10 cellular contexts compared by ENCODE assay signal in the genomic region with DNA sequence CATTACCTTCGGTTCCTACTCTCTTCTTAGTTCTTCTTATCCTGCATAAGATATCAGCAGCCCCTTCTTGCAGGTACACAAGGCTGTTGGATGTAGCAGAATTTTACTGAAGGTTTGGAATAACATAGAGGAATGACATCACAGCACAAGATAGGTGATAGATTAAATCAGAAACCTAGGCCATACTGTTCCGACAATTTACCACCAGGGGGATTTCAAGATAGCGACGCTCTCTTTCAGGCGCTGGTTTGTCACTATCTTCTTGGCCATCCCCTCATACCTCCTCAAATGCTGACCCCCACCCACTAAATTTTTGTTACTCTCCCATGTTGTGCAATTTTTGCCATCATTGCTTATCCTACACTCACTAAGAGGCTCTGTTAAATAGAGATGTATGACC. TPM values are rescaled to one million over a fixed set of nuclear protein-coding genes. Genes with fewer than 3 reads are reported as not detected.
DNase-seq lines count a peak whose midpoint lies in the region; ATAC-seq, FAIRE-seq and TF ChIP-seq lines count a peak whose summit lies in the region.
"Had no signal": no experiment of that assay in that cellular context is flagged by ENCODE, and none has a peak within 500 bp of the region (broad histone marks: within the 10 kb centered on the region; RNA-seq: fewer than 3 reads in every experiment).

No MANE protein-coding gene starts in this region.

- H2AFZ ChIP-seq in GM12878 (ENCODE audit: control insufficient read depth, low read depth, low read length), result no peak overlapping the region

- H3K4me3 Mint-ChIP-seq in CD8-positive, alpha-beta memory T cell, result peak overlapping the region; percentile 13 to 89 (median 56)
- peak overlapping the region; percentile 17 to 100 (median 62) for H3K4me3 Mint-ChIP-seq in naive thymus-derived CD4-positive, alpha-beta T cell
- H3K4me3 Mint-ChIP-seq: activated CD4-positive, alpha-beta T cell treated with anti-CD3 and anti-CD28 coated beads, Interleukin-2, amount 10 ng/mL, durations not matched to agents 24 days and 14 days had no signal

- H3K27me3 Mint-ChIP-seq in CD8-positive, alpha-beta memory T cell, result no peaks in the 10 kb centered on the region
- H3K27me3 Mint-ChIP-seq in naive thymus-derived CD4-positive, alpha-beta T cell, result no peaks in the 10 kb centered on the region
- H3K27me3 Mint-ChIP-seq: activated CD4-positive, alpha-beta T cell treated with anti-CD3 and anti-CD28 coated beads, Interleukin-2, amount 10 ng/mL, durations not matched to agents 24 days and 14 days had no signal

- H3K9me3 ChIP-seq in CD8-positive, alpha-beta memory T cell (ENCODE audit: low read length), result no peaks in the 10 kb centered on the region
- H3K9me3 ChIP-seq in GM12878 (replicated peaks; ENCODE audit: control insufficient read depth, insufficient read depth, low read length), result peaks cover 5% of the 10 kb centered on the region
- no peaks in the 10 kb centered on the region for H3K9me3 ChIP-seq in naive thymus-derived CD4-positive, alpha-beta T cell (ENCODE audit: control insufficient read depth in 2 of 3, low read length in 3 of 3)

- H3K4me3 ChIP-seq in CD8-positive, alpha-beta memory T cell (ENCODE audit: low read length), result no peak overlapping the region
- H3K4me3 ChIP-seq in HFF-Myc (replicated peaks; ENCODE audit: low read depth, low read length) (no peak overlapping the region), GM12878 (peak overlapping the region; percentile 97), lower leg skin (ENCODE audit: low read depth, poor library complexity, severe bottlenecking) (no peak overlapping the region)
- H3K4me3 ChIP-seq in naive thymus-derived CD4-positive, alpha-beta T cell (ENCODE audit: low read length), result no peak overlapping the region

- RAD21 ChIA-PET in GM12878 (lab: Charles Lee; ENCODE audit: unreplicated experiment), result interaction anchor here (0.6 to 5.4 kb wide), 7 partner anchors 11 to 209 kb away, joined by 3 to 35 read pairs (median 8); a partner anchor contains a TSS

- H3K36me3 Mint-ChIP-seq in CD8-positive, alpha-beta memory T cell, result peaks cover 0 to 60% (median 13%) of the 10 kb centered on the region in 3 donors
- peaks cover 13 to 42% (median 22%) of the 10 kb centered on the region in 5 donors for H3K36me3 Mint-ChIP-seq in naive thymus-derived CD4-positive, alpha-beta T cell

- no TSS peak for BruUV-seq in GM12878 (replicated peaks; lab: Mats Ljungman, UMichigan)

- peaks cover 81% of the 10 kb centered on the region for H3K79me2 ChIP-seq in GM12878 (ENCODE audit: control insufficient read depth, insufficient read depth, low read length)

- SMC1A ChIA-PET in GM12878 (lab: Charles Lee; ENCODE audit: uncharacterized antibody, unreplicated experiment), result interaction anchor here (0.7 to 3.8 kb wide), 12 partner anchors 11 to 209 kb away, joined by 3 to 39 read pairs (median 8); a partner anchor contains a TSS

- DNase-seq in CD8-positive, alpha-beta memory T cell, result peak in 1 of 5 donors; percentile 23
- DNase-seq in HFF-Myc (ENCODE audit: extremely low read depth, low read depth), result no peak
- no peak for DNase-seq in GM12878 (ENCODE audit: low read depth, low spot score)
- DNase-seq in naive thymus-derived CD4-positive, alpha-beta T cell, result no peak
- no peak for DNase-seq in NCI-H774 (lab: John Stamatoyannopoulos, UW)
- DNase-seq in lower leg skin (ENCODE audit: low spot score in 2 of 2), result no peak
- DNase-seq: activated CD4-positive, alpha-beta T cell treated with anti-CD3 and anti-CD28 coated beads, Interleukin-2, amount 10 ng/mL, durations not matched to agents 24 days and 14 days; NCI-H1105 had no signal

- TF ChIP-seq POLR2A in GM12878 (IDR thresholded peaks at IDR 0.05; ENCODE audit: low read depth, low read length), result no peak
- no peak for TF ChIP-seq POLR2A in lower leg skin (IDR thresholded peaks at IDR 0.05)

- POLR2A ChIA-PET in CD8-positive, alpha-beta memory T cell (lab: Charles Lee), result interaction anchor here (0.6 to 3.9 kb wide), 2 partner anchors 16 to 21 kb away, joined by 3 to 25 read pairs; a partner anchor contains a TSS
- POLR2A ChIA-PET in GM12878 (lab: Charles Lee), result interaction anchor here (1.5 to 2.0 kb wide), 3 partner anchors 11 to 23 kb away, joined by 4 to 10 read pairs (median 9); a partner anchor contains a TSS
- POLR2A ChIA-PET in naive thymus-derived CD4-positive, alpha-beta T cell (lab: Charles Lee), result interaction anchor here (1.0 to 4.7 kb wide), 2 partner anchors 11 to 22 kb away, joined by 3 to 71 read pairs; a partner anchor contains a TSS

- in situ Hi-C loops in GM12878 (cut with MboI), result no loop called here

- no peaks in the 10 kb centered on the region for H3K9me3 Mint-ChIP-seq in CD8-positive, alpha-beta memory T cell
- H3K9me3 Mint-ChIP-seq in naive thymus-derived CD4-positive, alpha-beta T cell, result no peaks in the 10 kb centered on the region
- H3K9me3 Mint-ChIP-seq: activated CD4-positive, alpha-beta T cell treated with anti-CD3 and anti-CD28 coated beads, Interleukin-2, amount 10 ng/mL, durations not matched to agents 24 days and 14 days had no signal

- WGBS in GM12878 (ENCODE audit: insufficient coverage, insufficient replicate concordance, low lambda C conversion rate, missing lambda C conversion rate), result 89% methylated on average over 5 of the region's 5 CpGs
- 75 to 85% methylated on average over 5 of the region's 5 CpGs for WGBS in lower leg skin, 2 donors

- H3K4me2 ChIP-seq in GM12878 (ENCODE audit: control insufficient read depth, insufficient read depth), result peak overlapping the region; percentile 61

- no peak overlapping the region for H3K27ac ChIP-seq in CD8-positive, alpha-beta memory T cell (ENCODE audit: low read depth, low read length)
- peak overlapping the region; percentile 9; the same call in 1 of the 2 replicates for H3K27ac ChIP-seq in GM12878 (ENCODE audit: control insufficient read depth, insufficient read depth)
- no peak overlapping the region for H3K27ac ChIP-seq in naive thymus-derived CD4-positive, alpha-beta T cell (ENCODE audit: low read depth, low read length)

- intact Hi-C loops in GM12878 (cut with micrococcal nuclease; ENCODE audit: unreplicated experiment) (loop anchor here (1.0 to 10.0 kb wide), 3 partner anchors 10 to 299 kb away; a partner anchor contains a TSS), lower leg skin (cut with DNase I; ENCODE audit: low total_unique reads) (no loop called here)
- intact Hi-C loops in naive thymus-derived CD4-positive, alpha-beta T cell (cut with micrococcal nuclease), result loop anchor here (1.0 to 10.0 kb wide), 5 partner anchors 9 to 1609 kb away; a partner anchor contains a TSS

- no peak for FAIRE-seq in GM12878 (lab: Jason Lieb, UNC)

- H4K20me1 ChIP-seq in GM12878 (ENCODE audit: control insufficient read depth, insufficient read depth), result peaks cover 2% of the 10 kb centered on the region; the same call in 1 of the 2 replicates

- TF ChIP-seq CTCF in HFF-Myc (IDR thresholded peaks at IDR 0.05; ENCODE audit: low read depth, low read length, missing control alignments), result peak; percentile 22
- TF ChIP-seq CTCF in GM12878 (IDR thresholded peaks at IDR 0.05 in 2 of 3, conservative IDR thresholded peaks at IDR 0.05 in 1 of 3; ENCODE audit: control insufficient read depth in 2 of 3, extremely low read depth in 1 of 3, insufficient read depth in 1 of 3, low read depth in 3 of 3, low read length in 3 of 3), result peak; percentile 38 to 64 (median 47)
- TF ChIP-seq CTCF in lower leg skin (IDR thresholded peaks at IDR 0.05), result no peak

- peaks cover 68 to 81% (median 75%) of the 10 kb centered on the region in 3 donors for H3K4me1 Mint-ChIP-seq in CD8-positive, alpha-beta memory T cell
- H3K4me1 Mint-ChIP-seq in naive thymus-derived CD4-positive, alpha-beta T cell, result peaks cover 47 to 77% (median 69%) of the 10 kb centered on the region in 7 donors

- CTCF ChIA-PET in CD8-positive, alpha-beta memory T cell (lab: Charles Lee), result interaction anchor here (1.1 to 3.3 kb wide), 3 partner anchors 40 to 43 kb away, joined by 4 to 15 read pairs (median 5); no protein-coding TSS in a partner anchor
- CTCF ChIA-PET in GM12878 (lab: Yijun Ruan, JAX), result interaction anchor here (0.6 to 5.1 kb wide), 15 partner anchors 9 to 209 kb away, joined by 3 to 74 read pairs (median 5); a partner anchor contains a TSS
- CTCF ChIA-PET in naive thymus-derived CD4-positive, alpha-beta T cell (lab: Charles Lee), result interaction anchor here (1.0 to 1.2 kb wide), 2 partner anchors 20 to 42 kb away, joined by 4 read pairs; no protein-coding TSS in a partner anchor

- TF ChIP-seq RAD21 in GM12878 (IDR thresholded peaks at IDR 0.05; ENCODE audit: insufficient read depth, low read depth, low read length), result no peak

- H3K4me1 ChIP-seq in CD8-positive, alpha-beta memory T cell (ENCODE audit: insufficient read depth, low read length), result peaks cover 53% of the 10 kb centered on the region
- H3K4me1 ChIP-seq in GM12878 (ENCODE audit: control insufficient read depth, insufficient read depth, low read length), result peaks cover 6% of the 10 kb centered on the region
- peaks cover 28 to 42% of the 10 kb centered on the region in 2 donors for H3K4me1 ChIP-seq in naive thymus-derived CD4-positive, alpha-beta T cell (ENCODE audit: control insufficient read depth in 2 of 2, insufficient read depth in 2 of 2, low read length in 2 of 2)

- peak overlapping the region; percentile 19 to 85 (median 65) for H3K27ac Mint-ChIP-seq in CD8-positive, alpha-beta memory T cell
- H3K27ac Mint-ChIP-seq in naive thymus-derived CD4-positive, alpha-beta T cell, result peak overlapping the region in 6 of 9 donors; percentile 12 to 86 (median 42)
- H3K27ac Mint-ChIP-seq: activated CD4-positive, alpha-beta T cell treated with anti-CD3 and anti-CD28 coated beads, Interleukin-2, amount 10 ng/mL, durations not matched to agents 24 days and 14 days had no signal

- H3K9ac ChIP-seq in GM12878 (ENCODE audit: control insufficient read depth, insufficient read depth, low read length), result 0 out of 2 replicates have a peak overlapping the region, but pooled peaks have one; percentile 19

- no peaks in the 10 kb centered on the region for H3K27me3 ChIP-seq in CD8-positive, alpha-beta memory T cell (ENCODE audit: insufficient read depth, low read length, poor library complexity, severe bottlenecking)
- no peaks in the 10 kb centered on the region for H3K27me3 ChIP-seq in GM12878 (replicated peaks in 1 of 2; ENCODE audit: control insufficient read depth in 2 of 2, insufficient read depth in 2 of 2, low read length in 1 of 2)
- no peaks in the 10 kb centered on the region for H3K27me3 ChIP-seq in naive thymus-derived CD4-positive, alpha-beta T cell (ENCODE audit: control insufficient read depth in 2 of 2, insufficient read depth in 2 of 2, low read length in 2 of 2)

- no peak for TF ChIP-seq EP300 in GM12878 (IDR thresholded peaks at IDR 0.05; ENCODE audit: borderline replicate concordance in 1 of 2, control insufficient read depth in 1 of 2, low read depth in 2 of 2, low read length in 2 of 2)

- ATAC-seq in GM12878 (peak; percentile 29), GM18861 (IDR thresholded peaks at IDR 0.05; ENCODE audit: unreplicated experiment) (no peak), GM21737 (IDR thresholded peaks at IDR 0.05; ENCODE audit: unreplicated experiment) (no peak)
- no peak for ATAC-seq in naive thymus-derived CD4-positive, alpha-beta T cell

- no peaks in the 10 kb centered on the region for H3K36me3 ChIP-seq in CD8-positive, alpha-beta memory T cell (ENCODE audit: insufficient read depth, low read length)
- H3K36me3 ChIP-seq in GM12878 (ENCODE audit: control insufficient read depth in 2 of 2, insufficient read depth in 2 of 2, low read length in 1 of 2), result peaks cover 0 to 12% of the 10 kb centered on the region in 2 experiments; a peak in 3 of 4 replicates
- H3K36me3 ChIP-seq in naive thymus-derived CD4-positive, alpha-beta T cell (ENCODE audit: control insufficient read depth in 2 of 3, insufficient read depth in 3 of 3, low read length in 3 of 3), result peaks cover 0 to 20% (median 0%) of the 10 kb centered on the region in 3 experiments

RNA-seq across cellular contexts. Expression of a gene that starts 3.5 kb away (rescaled TPM):
- 10 to 100 TPM; 14.8 to 16.6 TPM for total RNA-seq in CD8-positive, alpha-beta memory T cell
- polyA plus RNA-seq in CD8-positive, alpha-beta memory T cell, result 23.9 TPM
- 667 and 679 TPM in 2 replicates for total RNA-seq in GM12878 (2013; cell fraction: nucleolus; rRNA removed)
- 42.2 and 44.7 TPM in 2 replicates for total RNA-seq in GM12878 (2014; rRNA removed)
- total RNA-seq in GM12878 (2014; rRNA removed; fragmentation: Illumina TruSeq; extraction: Trizol), result 27.5 and 32.2 TPM in 2 replicates
- 24.6 and 26.8 TPM in 2 replicates for total RNA-seq in GM12878 (2021)
- 17.2 TPM for polyA plus RNA-seq in GM12878 (2011; ENCODE audit: low read depth)
- polyA plus RNA-seq in GM12878 (2011; rRNA removed), result 36.8 and 45.0 TPM in 2 replicates
- polyA plus RNA-seq in GM12878 (2011; cell fraction: cytosol; rRNA removed), result 27.5 and 28.7 TPM in 2 replicates
- 120 and 135 TPM in 2 replicates for polyA plus RNA-seq in GM12878 (2011; cell fraction: nucleus; rRNA removed)
- polyA plus RNA-seq in GM12878 (2012), result 22.2 and 26.2 TPM in 2 replicates
- polyA plus RNA-seq in GM12878 (2014; fragmentation: Illumina TruSeq; extraction: Trizol), result 26.5 and 29.9 TPM in 2 replicates
- polyA plus RNA-seq in GM12878 (2014; fragmentation: Nextera tagmentation; extraction: Ambion mirVana), result 1 to 10 TPM; 3.0 to 3.2 TPM
- 25.5 and 27.5 TPM in 2 replicates for polyA plus RNA-seq in GM12878 (2014; rRNA removed)
- polyA plus RNA-seq in GM12878 (2016; fragmentation: Nextera tagmentation; extraction: Ambion mirVana), result 10 to 100 TPM; 23.8 to 24.7 TPM
- 157 and 188 TPM in 2 replicates for polyA minus RNA-seq in GM12878 (2011; rRNA and poly(A)+ RNA removed)
- polyA minus RNA-seq in GM12878 (2011; cell fraction: cytosol; rRNA and poly(A)+ RNA removed), result 12.3 and 23.4 TPM in 2 replicates
- polyA minus RNA-seq in GM12878 (2011; cell fraction: nucleus; rRNA and poly(A)+ RNA removed), result 188 and 316 TPM in 2 replicates
- total RNA-seq in naive thymus-derived CD4-positive, alpha-beta T cell, result 10 to 100 TPM; 32.1 to 65.7 (median 60.7) TPM
- polyA plus RNA-seq in naive thymus-derived CD4-positive, alpha-beta T cell, result 10 to 100 TPM; 19.9 to 33.3 TPM
- 1 to 10 TPM in 2 of 4 donors, under 1 TPM in 2; 0.13 to 2.7 (median 0.99) TPM for total RNA-seq in lower leg skin

RNA-seq across cellular contexts. Expression of a gene that starts 20.9 kb away (rescaled TPM):
- total RNA-seq in CD8-positive, alpha-beta memory T cell, result 10 to 100 TPM; 21.4 TPM
- 4.0 TPM for polyA plus RNA-seq in CD8-positive, alpha-beta memory T cell
- 103 and 106 TPM in 2 replicates for total RNA-seq in GM12878 (2013; cell fraction: nucleolus; rRNA removed)
- total RNA-seq in GM12878 (2014; rRNA removed), result 7.9 and 8.1 TPM in 2 replicates
- 12.2 and 13.6 TPM in 2 replicates for total RNA-seq in GM12878 (2014; rRNA removed; fragmentation: Illumina TruSeq; extraction: Trizol)
- total RNA-seq in GM12878 (2021), result 10.9 and 11.3 TPM in 2 replicates
- 1.8 TPM for polyA plus RNA-seq in GM12878 (2011; ENCODE audit: low read depth)
- 5.4 and 7.5 TPM in 2 replicates for polyA plus RNA-seq in GM12878 (2011; rRNA removed)
- polyA plus RNA-seq in GM12878 (2011; cell fraction: cytosol; rRNA removed), result 2.7 and 2.9 TPM in 2 replicates
- 10.6 and 12.4 TPM in 2 replicates for polyA plus RNA-seq in GM12878 (2011; cell fraction: nucleus; rRNA removed)
- polyA plus RNA-seq in GM12878 (2012), result 4.1 and 4.8 TPM in 2 replicates
- 5.7 and 13.0 TPM in 2 replicates for polyA plus RNA-seq in GM12878 (2014; fragmentation: Illumina TruSeq; extraction: Trizol)
- 1 to 10 TPM; 2.0 to 2.7 TPM for polyA plus RNA-seq in GM12878 (2014; fragmentation: Nextera tagmentation; extraction: Ambion mirVana)
- polyA plus RNA-seq in GM12878 (2014; rRNA removed), result 3.5 and 8.9 TPM in 2 replicates
- 10 to 100 TPM; 10.1 to 13.9 TPM for polyA plus RNA-seq in GM12878 (2016; fragmentation: Nextera tagmentation; extraction: Ambion mirVana)
- polyA minus RNA-seq in GM12878 (2011; rRNA and poly(A)+ RNA removed), result 8.4 and 12.2 TPM in 2 replicates
- 2.1 and 2.2 TPM in 2 replicates for polyA minus RNA-seq in GM12878 (2011; cell fraction: cytosol; rRNA and poly(A)+ RNA removed)
- polyA minus RNA-seq in GM12878 (2011; cell fraction: nucleus; rRNA and poly(A)+ RNA removed), result 19.9 and 32.4 TPM in 2 replicates
- 10 to 100 TPM; 16.7 to 44.3 (median 21.7) TPM for total RNA-seq in naive thymus-derived CD4-positive, alpha-beta T cell
- 1 to 10 TPM; 5.1 to 6.0 TPM for polyA plus RNA-seq in naive thymus-derived CD4-positive, alpha-beta T cell
- total RNA-seq in lower leg skin, result 10 to 100 TPM in 3 of 4 donors, 1 to 10 TPM in 1; 8.7 to 36.3 (median 16.7) TPM

Comparison
In these comparisons a context has a peak if more than half of its experiments do, and no peak if none do; other contexts are left out.
1. CTCF ChIP-seq: peak in HFF-Myc (single experiment) and GM12878 (3 of 3); none in lower leg skin (0 of 3).
2. RNA of a gene that starts 3.5 kb away (total RNA-seq): 32.1 to 65.7 TPM in naive thymus-derived CD4-positive, alpha-beta T cell, 24.6 to 679 TPM in GM12878 and 14.8 to 16.6 TPM in CD8-positive, alpha-beta memory T cell; 0.13 to 2.7 TPM in lower leg skin; every median in the first group is over 4 times any median in the second.